1 cellular context compared by ENCODE assay signal in genomic region chr16:16405421-16405820, GRCh38. TPM values are rescaled to one million over a fixed set of nuclear protein-coding genes. Genes with fewer than 3 reads are reported as not detected.
"Had no signal": no experiment of that assay in that cellular context is flagged by ENCODE, and none has a peak within 500 bp of the region (broad histone marks: within the 10 kb centered on the region; RNA-seq: fewer than 3 reads in every experiment).

No MANE protein-coding gene starts in this region.

RNA-seq across cellular contexts. Expression of gene NPIPA7, which starts 26.5 kb away (rescaled TPM):
- polyA plus RNA-seq: IgD-negative memory B cell had no signal
